Comparison of ENCODE assay signal across 20 cellular contexts in the genomic region with DNA sequence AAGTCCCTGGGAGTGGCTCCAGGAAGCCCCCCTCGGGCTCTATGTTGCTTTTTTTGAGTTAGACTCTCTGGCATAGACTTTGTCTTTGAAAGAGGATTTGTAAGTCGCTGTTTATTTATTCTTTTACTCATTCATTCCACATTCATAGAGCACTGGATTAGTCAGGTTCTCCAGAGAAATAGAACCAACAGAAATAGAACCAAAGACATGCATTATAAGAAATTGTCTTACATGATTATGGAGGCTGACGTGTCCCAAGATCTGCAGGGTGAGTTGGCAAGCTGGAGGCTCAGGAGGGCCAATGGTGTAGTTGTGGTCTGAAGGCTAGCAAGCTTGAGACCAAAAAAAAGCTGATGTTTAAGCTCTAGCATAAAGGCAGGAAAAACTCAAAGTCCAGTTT.
"Had no signal": no experiment of that assay in that cellular context is flagged by ENCODE, and none has a peak within 500 bp of the region (broad histone marks: within the 10 kb centered on the region; RNA-seq: fewer than 3 reads in every experiment).

No MANE protein-coding gene starts in this region.

- ATAC-seq: activated naive CD8-positive, alpha-beta T cell treated with anti-CD3 and anti-CD28 coated beads, Interleukin-2, amount 50 U/mL, for 24 hours; activated T-cell treated with anti-CD3 and anti-CD28 coated beads, Interleukin-2, amount 50 U/mL, for 4 hours; gastroesophageal sphincter; lower lobe of right lung; naive thymus-derived CD8-positive, alpha-beta T cell; psoas muscle; right cardiac atrium; stimulated activated naive CD8-positive, alpha-beta T cell treated with anti-CD3 and anti-CD28 coated beads, Interleukin-15, Interleukin-2, amounts not matched to agents 100 U/mL and 50 U/mL, for 24 hours had no signal

- DNase-seq: activated CD4-positive, alpha-beta T cell treated with anti-CD3 and anti-CD28 coated beads, Interleukin-2, amount 50 U/mL, for 1 hour; activated CD8-positive, alpha-beta memory T cell treated with anti-CD3 and anti-CD28 coated beads, Interleukin-2, amount 50 U/mL, for 4 hours; activated naive CD4-positive, alpha-beta T cell treated with anti-CD3 and anti-CD28 coated beads, Interleukin-2, amount 10 ng/mL, durations not matched to agents 7 days and 5 days; activated naive CD8-positive, alpha-beta T cell treated with anti-CD3 and anti-CD28 coated beads, Interleukin-2, amount 50 U/mL, for 24 hours; activated T-cell treated with anti-CD3 and anti-CD28 coated beads, Interleukin-2, amount 50 U/mL, for 4 hours; aorta; cortex of kidney; esophagus squamous epithelium; left cardiac atrium; lower lobe of right lung; naive thymus-derived CD8-positive, alpha-beta T cell; ovary; psoas muscle; right cardiac atrium; stimulated activated naive CD8-positive, alpha-beta T cell treated with anti-CD3 and anti-CD28 coated beads, Interleukin-15, Interleukin-2, amounts not matched to agents 100 U/mL and 50 U/mL, for 24 hours; T-helper 1 cell; T1000 had no signal

- H3K36me3 ChIP-seq: esophagus squamous epithelium, gastroesophageal sphincter, lower lobe of right lung, ovary, tibial nerve had no signal

- H3K4me1 ChIP-seq: gastroesophageal sphincter, lower lobe of right lung, psoas muscle, tibial nerve had no signal

- H3K27ac ChIP-seq: esophagus squamous epithelium, gastroesophageal sphincter, lower lobe of right lung, ovary, psoas muscle, skin epidermis, tibial nerve had no signal

- H3K9me3 ChIP-seq: esophagus squamous epithelium, gastroesophageal sphincter, lower lobe of right lung, ovary, psoas muscle had no signal

- H3K27me3 ChIP-seq: esophagus squamous epithelium, ovary, tibial nerve had no signal

- H3K4me3 ChIP-seq: esophagus squamous epithelium, gastroesophageal sphincter, lower lobe of right lung, ovary, psoas muscle, skin epidermis, tibial nerve had no signal
